8 cellular contexts compared by ENCODE assay signal in the genomic region with DNA sequence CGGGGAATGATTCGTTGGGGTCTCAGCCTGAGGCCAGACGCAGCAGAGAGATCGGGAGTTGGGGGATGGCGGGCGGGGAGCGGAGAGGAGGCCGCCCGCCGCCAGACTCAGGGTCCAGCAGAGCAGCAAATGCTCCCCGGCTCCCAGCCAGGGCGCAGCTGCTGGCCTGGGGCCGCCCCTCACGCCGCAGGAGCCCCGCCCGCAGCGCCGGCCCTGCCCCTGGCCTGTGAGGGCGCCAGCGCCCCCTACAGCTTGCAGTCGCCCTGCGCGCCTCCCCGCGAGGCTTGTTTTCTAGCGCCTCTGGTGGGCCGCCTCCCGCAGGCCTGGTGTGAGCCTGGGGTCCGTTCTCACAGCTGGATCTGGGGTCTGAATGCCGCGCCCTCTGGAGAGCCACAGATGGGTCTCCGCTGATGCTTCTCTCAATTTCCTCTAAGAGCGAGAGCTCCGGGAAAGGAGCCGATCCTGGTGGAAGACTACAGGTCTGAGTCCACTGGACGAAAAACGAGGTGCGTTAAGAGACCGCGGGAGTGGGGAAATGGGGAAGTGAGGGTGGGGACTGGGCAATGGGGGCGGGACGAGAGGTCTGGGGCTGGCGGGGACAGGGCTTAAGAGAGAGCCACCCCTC. TPM values are rescaled to one million over a fixed set of nuclear protein-coding genes. Genes with fewer than 3 reads are reported as not detected.
DNase-seq lines count a peak whose midpoint lies in the region; ATAC-seq and TF ChIP-seq lines count a peak whose summit lies in the region.

No MANE protein-coding gene starts in this region.

- POLR2A ChIA-PET in WTC11 (lab: Charles Lee): interaction anchor here (1.6 to 2.2 kb wide), 4 partner anchors 24 to 34 kb away, joined by 6 to 15 read pairs (median 8); a partner anchor contains a TSS

- ATAC-seq in GM18870 (IDR thresholded peaks at IDR 0.05; ENCODE audit: unreplicated experiment) (peak; percentile 65), HG03108 (IDR thresholded peaks at IDR 0.05; ENCODE audit: unreplicated experiment) (peak; percentile 78), WTC11 (peak; percentile 89)

- H3K4me1 Mint-ChIP-seq in WTC11: peaks cover 33% of the 10 kb centered on the region

- H3K4me3 ChIP-seq in cardiac fibroblast (replicated peaks in 1 of 2; ENCODE audit: low read depth in 2 of 2, low read length in 2 of 2): peak overlapping the region; percentile 45 to 57

- H3K27me3 Mint-ChIP-seq in WTC11 (ENCODE audit: low read depth): no peaks in the 10 kb centered on the region

- H3K9me3 Mint-ChIP-seq in WTC11: no peaks in the 10 kb centered on the region

- H3K4me3 Mint-ChIP-seq in WTC11: peak overlapping the region; percentile 96

- TF ChIP-seq CTCF in WTC11 (IDR thresholded peaks at IDR 0.05): peak; percentile 91
- TF ChIP-seq CTCF in cardiac fibroblast (IDR thresholded peaks at IDR 0.05; ENCODE audit: low read depth, low read length): peak; percentile 86

- CTCF ChIA-PET in WTC11 (lab: Charles Lee): interaction anchor here (0.6 to 3.5 kb wide), 34 partner anchors 9 to 1255 kb away, joined by 3 to 24 read pairs (median 4); a partner anchor contains a TSS

- no peaks in the 10 kb centered on the region for H3K36me3 Mint-ChIP-seq in WTC11

- peak overlapping the region; percentile 89 for H3K27ac Mint-ChIP-seq in WTC11

- DNase-seq in AG08396 (ENCODE audit: low spot score): peak; percentile 95
- peak; percentile 95 for DNase-seq in NCI-H2196 (lab: John Stamatoyannopoulos, UW; ENCODE audit: unreplicated experiment)
- peak; percentile 95 for DNase-seq in WTC11 (ENCODE audit: low spot score)
- DNase-seq in cardiac fibroblast (ENCODE audit: low read depth in 2 of 2): peak; percentile 91 to 94
- peak; percentile 87 for DNase-seq in iris pigment epithelial cell (ENCODE audit: low read depth)
- peak; percentile 90 to 92 for DNase-seq in stimulated activated CD4-positive, alpha-beta T cell treated with anti-CD3 and anti-CD28 coated beads, Interleukin-12 subunit alpha, Interleukin-12 subunit beta, amount 100 ng/mL, for 24 hours (ENCODE audit: low read depth in 2 of 2)

TF ChIP-seq in WTC11, 78 proteins besides CTCF, POLR2A, EP300 and RAD21 (continues in another document):
- TF ChIP-seq FOXK1 (CRISPR knock-in tag; IDR thresholded peaks at IDR 0.05) (peak; percentile 57), ZNF416 (CRISPR knock-in tag; IDR thresholded peaks at IDR 0.05) (0 out of 2 replicates have a peak, but pooled peaks have one; percentile 40), NR2C2 (CRISPR knock-in tag; IDR thresholded peaks at IDR 0.05) (no peak), ZNF317 (CRISPR knock-in tag; IDR thresholded peaks at IDR 0.05; ENCODE audit: borderline replicate concordance, low read depth) (no peak), CREM (CRISPR knock-in tag; IDR thresholded peaks at IDR 0.05) (0 out of 2 replicates have a peak, but pooled peaks have one; percentile 65), MYBL2 (CRISPR knock-in tag; IDR thresholded peaks at IDR 0.05) (no peak), RELA (CRISPR knock-in tag; IDR thresholded peaks at IDR 0.05; ENCODE audit: borderline replicate concordance) (no peak), SP1 (CRISPR knock-in tag; conservative IDR thresholded peaks at IDR 0.05) (peak; percentile 80), ETV6 (CRISPR knock-in tag; IDR thresholded peaks at IDR 0.05) (peak; percentile 87)
- TF ChIP-seq, protein P1, sequence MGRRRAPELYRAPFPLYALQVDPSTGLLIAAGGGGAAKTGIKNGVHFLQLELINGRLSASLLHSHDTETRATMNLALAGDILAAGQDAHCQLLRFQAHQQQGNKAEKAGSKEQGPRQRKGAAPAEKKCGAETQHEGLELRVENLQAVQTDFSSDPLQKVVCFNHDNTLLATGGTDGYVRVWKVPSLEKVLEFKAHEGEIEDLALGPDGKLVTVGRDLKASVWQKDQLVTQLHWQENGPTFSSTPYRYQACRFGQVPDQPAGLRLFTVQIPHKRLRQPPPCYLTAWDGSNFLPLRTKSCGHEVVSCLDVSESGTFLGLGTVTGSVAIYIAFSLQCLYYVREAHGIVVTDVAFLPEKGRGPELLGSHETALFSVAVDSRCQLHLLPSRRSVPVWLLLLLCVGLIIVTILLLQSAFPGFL (CRISPR knock-in tag; IDR thresholded peaks at IDR 0.05; ENCODE audit: borderline replicate concordance): no peak
- TF ChIP-seq, protein P2, sequence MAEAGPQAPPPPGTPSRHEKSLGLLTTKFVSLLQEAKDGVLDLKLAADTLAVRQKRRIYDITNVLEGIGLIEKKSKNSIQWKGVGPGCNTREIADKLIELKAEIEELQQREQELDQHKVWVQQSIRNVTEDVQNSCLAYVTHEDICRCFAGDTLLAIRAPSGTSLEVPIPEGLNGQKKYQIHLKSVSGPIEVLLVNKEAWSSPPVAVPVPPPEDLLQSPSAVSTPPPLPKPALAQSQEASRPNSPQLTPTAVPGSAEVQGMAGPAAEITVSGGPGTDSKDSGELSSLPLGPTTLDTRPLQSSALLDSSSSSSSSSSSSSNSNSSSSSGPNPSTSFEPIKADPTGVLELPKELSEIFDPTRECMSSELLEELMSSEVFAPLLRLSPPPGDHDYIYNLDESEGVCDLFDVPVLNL (CRISPR knock-in tag; IDR thresholded peaks at IDR 0.05; ENCODE audit: borderline replicate concordance, low read depth): no peak
- TF ChIP-seq, protein P3, sequence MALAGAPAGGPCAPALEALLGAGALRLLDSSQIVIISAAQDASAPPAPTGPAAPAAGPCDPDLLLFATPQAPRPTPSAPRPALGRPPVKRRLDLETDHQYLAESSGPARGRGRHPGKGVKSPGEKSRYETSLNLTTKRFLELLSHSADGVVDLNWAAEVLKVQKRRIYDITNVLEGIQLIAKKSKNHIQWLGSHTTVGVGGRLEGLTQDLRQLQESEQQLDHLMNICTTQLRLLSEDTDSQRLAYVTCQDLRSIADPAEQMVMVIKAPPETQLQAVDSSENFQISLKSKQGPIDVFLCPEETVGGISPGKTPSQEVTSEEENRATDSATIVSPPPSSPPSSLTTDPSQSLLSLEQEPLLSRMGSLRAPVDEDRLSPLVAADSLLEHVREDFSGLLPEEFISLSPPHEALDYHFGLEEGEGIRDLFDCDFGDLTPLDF (CRISPR knock-in tag; IDR thresholded peaks at IDR 0.05): no peak
- TF ChIP-seq, protein P4, sequence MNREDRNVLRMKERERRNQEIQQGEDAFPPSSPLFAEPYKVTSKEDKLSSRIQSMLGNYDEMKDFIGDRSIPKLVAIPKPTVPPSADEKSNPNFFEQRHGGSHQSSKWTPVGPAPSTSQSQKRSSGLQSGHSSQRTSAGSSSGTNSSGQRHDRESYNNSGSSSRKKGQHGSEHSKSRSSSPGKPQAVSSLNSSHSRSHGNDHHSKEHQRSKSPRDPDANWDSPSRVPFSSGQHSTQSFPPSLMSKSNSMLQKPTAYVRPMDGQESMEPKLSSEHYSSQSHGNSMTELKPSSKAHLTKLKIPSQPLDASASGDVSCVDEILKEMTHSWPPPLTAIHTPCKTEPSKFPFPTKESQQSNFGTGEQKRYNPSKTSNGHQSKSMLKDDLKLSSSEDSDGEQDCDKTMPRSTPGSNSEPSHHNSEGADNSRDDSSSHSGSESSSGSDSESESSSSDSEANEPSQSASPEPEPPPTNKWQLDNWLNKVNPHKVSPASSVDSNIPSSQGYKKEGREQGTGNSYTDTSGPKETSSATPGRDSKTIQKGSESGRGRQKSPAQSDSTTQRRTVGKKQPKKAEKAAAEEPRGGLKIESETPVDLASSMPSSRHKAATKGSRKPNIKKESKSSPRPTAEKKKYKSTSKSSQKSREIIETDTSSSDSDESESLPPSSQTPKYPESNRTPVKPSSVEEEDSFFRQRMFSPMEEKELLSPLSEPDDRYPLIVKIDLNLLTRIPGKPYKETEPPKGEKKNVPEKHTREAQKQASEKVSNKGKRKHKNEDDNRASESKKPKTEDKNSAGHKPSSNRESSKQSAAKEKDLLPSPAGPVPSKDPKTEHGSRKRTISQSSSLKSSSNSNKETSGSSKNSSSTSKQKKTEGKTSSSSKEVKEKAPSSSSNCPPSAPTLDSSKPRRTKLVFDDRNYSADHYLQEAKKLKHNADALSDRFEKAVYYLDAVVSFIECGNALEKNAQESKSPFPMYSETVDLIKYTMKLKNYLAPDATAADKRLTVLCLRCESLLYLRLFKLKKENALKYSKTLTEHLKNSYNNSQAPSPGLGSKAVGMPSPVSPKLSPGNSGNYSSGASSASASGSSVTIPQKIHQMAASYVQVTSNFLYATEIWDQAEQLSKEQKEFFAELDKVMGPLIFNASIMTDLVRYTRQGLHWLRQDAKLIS (CRISPR knock-in tag; IDR thresholded peaks at IDR 0.05; ENCODE audit: borderline replicate concordance): no peak
- TF ChIP-seq, protein P5, sequence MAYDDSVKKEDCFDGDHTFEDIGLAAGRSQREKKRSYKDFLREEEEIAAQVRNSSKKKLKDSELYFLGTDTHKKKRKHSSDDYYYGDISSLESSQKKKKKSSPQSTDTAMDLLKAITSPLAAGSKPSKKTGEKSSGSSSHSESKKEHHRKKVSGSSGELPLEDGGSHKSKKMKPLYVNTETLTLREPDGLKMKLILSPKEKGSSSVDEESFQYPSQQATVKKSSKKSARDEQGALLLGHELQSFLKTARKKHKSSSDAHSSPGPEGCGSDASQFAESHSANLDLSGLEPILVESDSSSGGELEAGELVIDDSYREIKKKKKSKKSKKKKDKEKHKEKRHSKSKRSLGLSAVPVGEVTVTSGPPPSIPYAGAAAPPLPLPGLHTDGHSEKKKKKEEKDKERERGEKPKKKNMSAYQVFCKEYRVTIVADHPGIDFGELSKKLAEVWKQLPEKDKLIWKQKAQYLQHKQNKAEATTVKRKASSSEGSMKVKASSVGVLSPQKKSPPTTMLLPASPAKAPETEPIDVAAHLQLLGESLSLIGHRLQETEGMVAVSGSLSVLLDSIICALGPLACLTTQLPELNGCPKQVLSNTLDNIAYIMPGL (CRISPR knock-in tag; IDR thresholded peaks at IDR 0.05): peak; percentile 98
- TF ChIP-seq, protein P6, sequence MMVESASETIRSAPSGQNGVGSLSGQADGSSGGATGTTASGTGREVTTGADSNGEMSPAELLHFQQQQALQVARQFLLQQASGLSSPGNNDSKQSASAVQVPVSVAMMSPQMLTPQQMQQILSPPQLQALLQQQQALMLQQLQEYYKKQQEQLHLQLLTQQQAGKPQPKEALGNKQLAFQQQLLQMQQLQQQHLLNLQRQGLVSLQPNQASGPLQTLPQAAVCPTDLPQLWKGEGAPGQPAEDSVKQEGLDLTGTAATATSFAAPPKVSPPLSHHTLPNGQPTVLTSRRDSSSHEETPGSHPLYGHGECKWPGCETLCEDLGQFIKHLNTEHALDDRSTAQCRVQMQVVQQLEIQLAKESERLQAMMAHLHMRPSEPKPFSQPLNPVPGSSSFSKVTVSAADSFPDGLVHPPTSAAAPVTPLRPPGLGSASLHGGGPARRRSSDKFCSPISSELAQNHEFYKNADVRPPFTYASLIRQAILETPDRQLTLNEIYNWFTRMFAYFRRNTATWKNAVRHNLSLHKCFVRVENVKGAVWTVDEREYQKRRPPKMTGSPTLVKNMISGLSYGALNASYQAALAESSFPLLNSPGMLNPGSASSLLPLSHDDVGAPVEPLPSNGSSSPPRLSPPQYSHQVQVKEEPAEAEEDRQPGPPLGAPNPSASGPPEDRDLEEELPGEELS (CRISPR knock-in tag; IDR thresholded peaks at IDR 0.05): peak; percentile 85; the same call in 1 of the 2 replicates

RNA-seq across cellular contexts. Expression of a gene that starts 29.9 kb away (rescaled TPM):
- 1.0 to 1.6 TPM (median 1.1 TPM) in 3 replicates for total RNA-seq in WTC11 (2021)

Comparison
In these comparisons a context has a peak if more than half of its experiments do, and no peak if none do; other contexts are left out.
1. Peak in every context shown above with its lines: DNase-seq, ATAC-seq and H3K4me3 ChIP-seq.